Comparison of ENCODE assay signal across 38 cellular contexts in the genomic region with DNA sequence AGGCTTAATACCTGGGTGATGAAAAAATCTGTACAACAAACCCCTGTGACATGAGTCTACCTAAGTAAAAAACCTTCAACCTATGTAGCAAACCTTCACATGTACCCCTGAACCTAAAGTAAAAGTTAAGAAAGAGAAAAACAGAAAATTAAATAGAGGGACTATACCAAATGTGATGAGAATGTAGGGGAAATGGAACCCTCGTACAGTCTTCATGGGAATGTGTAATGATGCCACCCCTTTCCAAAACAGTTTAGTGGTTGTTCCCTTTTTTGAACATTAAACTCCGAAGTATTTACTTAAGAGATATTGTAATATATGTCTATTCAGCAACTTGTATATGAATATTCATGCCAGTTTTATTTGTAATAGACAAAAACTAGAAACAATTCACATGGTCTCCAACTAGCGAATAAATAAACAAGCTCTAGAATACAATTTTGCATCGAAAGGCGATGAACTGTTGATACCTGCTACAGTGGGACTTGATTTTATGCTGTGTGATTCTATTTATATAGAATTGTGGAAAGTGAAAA. TPM values are rescaled to one million over a fixed set of nuclear protein-coding genes. Genes with fewer than 3 reads are reported as not detected.
"Had no signal": no experiment of that assay in that cellular context is flagged by ENCODE, and none has a peak within 500 bp of the region (broad histone marks: within the 10 kb centered on the region; RNA-seq: fewer than 3 reads in every experiment).

No MANE protein-coding gene starts in this region.

- H3K9me3 ChIP-seq: MG63 had no signal

- H3K36me3 ChIP-seq: MG63 had no signal

- H3K4me3 ChIP-seq: MG63 had no signal

- DNase-seq: MG63, MM.1S, NCI-H1048, NCI-H1092, NCI-H1092 treated with DMSO at 0.1 percent for 48 hours, NCI-H1105, NCI-H1417, NCI-H1417 treated with DMSO at 0.1 percent for 48 hours, NCI-H1436, NCI-H1436 treated with DMSO at 0.1 percent for 48 hours, NCI-H146, NCI-H1694, NCI-H1694 treated with DMSO at 0.1 percent for 48 hours, NCI-H187, NCI-H187 treated with DMSO at 0.1 percent for 48 hours, NCI-H1930, NCI-H2029, NCI-H2029 treated with DMSO at 0.1 percent for 48 hours, NCI-H2081, NCI-H2081 treated with DMSO at 0.1 percent for 48 hours, NCI-H2107, NCI-H2171, NCI-H2171 treated with DMSO at 0.1 percent for 48 hours, NCI-H2227 treated with DMSO at 0.1 percent for 48 hours, NCI-H226, NCI-H345, NCI-H446, NCI-H446 treated with DMSO at 0.1 percent for 48 hours, NCI-H510A, NCI-H510A treated with DMSO at 0.1 percent for 48 hours, NCI-H524, NCI-H524 treated with DMSO at 0.1 percent for 48 hours, NCI-H526, NCI-H526 treated with DMSO at 0.1 percent for 48 hours had no signal

RNA-seq across cellular contexts. Expression of a gene that starts 34.1 kb away (rescaled TPM):
- total RNA-seq: LHCN-M2, M059J, MCF 10A, NCI-H460 had no signal
